11 cellular contexts compared by ENCODE assay signal in genomic region chr6:14316911-14317535, GRCh38.
A peak's percentile ranks its signal among the peaks of the same experiment; 100 is the strongest.
DNase-seq lines count a peak whose midpoint lies in the region; ATAC-seq, FAIRE-seq and TF ChIP-seq lines count a peak whose summit lies in the region.
"Had no signal": no experiment of that assay in that cellular context is flagged by ENCODE, and none has a peak within 500 bp of the region (broad histone marks: within the 10 kb centered on the region; RNA-seq: fewer than 3 reads in every experiment).

No MANE protein-coding gene starts in this region.

- ATAC-seq in HG03196 (IDR thresholded peaks at IDR 0.05; ENCODE audit: unreplicated experiment) (no peak), HG02763 (IDR thresholded peaks at IDR 0.05; ENCODE audit: unreplicated experiment) (no peak)

- H3K36me3 ChIP-seq in colonic mucosa, result no peaks in the 10 kb centered on the region
- H3K36me3 ChIP-seq in small intestine (ENCODE audit: control insufficient read depth in 2 of 2, insufficient read depth in 2 of 2, low read length in 2 of 2), result no peaks in the 10 kb centered on the region
- H3K36me3 ChIP-seq: suprapubic skin had no signal

- intact Hi-C loops in colonic mucosa (cut with DNase I), result no loop called here

- H3K4me3 ChIP-seq in colonic mucosa, result no peak overlapping the region
- H3K4me3 ChIP-seq in small intestine (ENCODE audit: low read depth in 1 of 2, low read length in 2 of 2), result no peak overlapping the region
- H3K4me3 ChIP-seq: smooth muscle cell, suprapubic skin had no signal

- H3K9me3 ChIP-seq in colonic mucosa (no peaks in the 10 kb centered on the region), small intestine (ENCODE audit: control insufficient read depth, low read depth) (no peaks in the 10 kb centered on the region)
- H3K9me3 ChIP-seq: suprapubic skin had no signal

- H3K27ac ChIP-seq in colonic mucosa, result no peak overlapping the region
- no peak overlapping the region for H3K27ac ChIP-seq in small intestine (ENCODE audit: low read depth in 1 of 2, low read length in 1 of 2)
- H3K27ac ChIP-seq: suprapubic skin had no signal

- H3K4me1 ChIP-seq in colonic mucosa (no peaks in the 10 kb centered on the region), small intestine (ENCODE audit: control insufficient read depth in 2 of 2, insufficient read depth in 1 of 2, low read depth in 1 of 2, low read length in 1 of 2) (no peaks in the 10 kb centered on the region)
- H3K4me1 ChIP-seq: suprapubic skin had no signal

- WGBS in small intestine, 3 donors, result 23 to 29% (median 26%) methylated on average over 5 of the region's 5 CpGs

- H3K9ac ChIP-seq in colonic mucosa (ENCODE audit: low read depth in 2 of 2, low read length in 2 of 2), result no peak overlapping the region

- H3K27me3 ChIP-seq in colonic mucosa, result no peaks in the 10 kb centered on the region
- H3K27me3 ChIP-seq in small intestine (ENCODE audit: control insufficient read depth in 2 of 2, insufficient read depth in 2 of 2, low read length in 2 of 2), result no peaks in the 10 kb centered on the region
- H3K27me3 ChIP-seq: suprapubic skin had no signal

- TF ChIP-seq CTCF in colonic mucosa (IDR thresholded peaks at IDR 0.05), result no peak

- DNase-seq in activated CD4-positive, alpha-beta T cell treated with anti-CD3 and anti-CD28 coated beads for 48 hours, result peak; percentile 29
- DNase-seq in activated CD4-positive, alpha-beta T cell treated with anti-CD3 and anti-CD28 coated beads, Interleukin-2, amount 50 U/mL, for 4 hours, result no peak
- DNase-seq in NCI-H146 treated with DMSO at 0.1 percent for 48 hours (lab: John Stamatoyannopoulos, UW; ENCODE audit: unreplicated experiment) (peak; percentile 37), colonic mucosa (peak; percentile 22), small intestine (peak; percentile 14), pons (ENCODE audit: low spot score) (no peak)
- DNase-seq: cortex of kidney had no signal

- FAIRE-seq in small intestine (lab: Jason Lieb, UNC), result no peak

Comparison
In these comparisons a context has a peak if more than half of its experiments do, and no peak if none do; other contexts are left out.
1. DNase-seq: peak in activated CD4-positive, alpha-beta T cell treated with anti-CD3 and anti-CD28 coated beads for 48 hours (single experiment), NCI-H146 treated with DMSO at 0.1 percent for 48 hours (single experiment), colonic mucosa (single experiment) and small intestine (single experiment); none in activated CD4-positive, alpha-beta T cell treated with anti-CD3 and anti-CD28 coated beads, Interleukin-2, amount 50 U/mL, for 4 hours (0 of 2) and pons (single experiment).